In genomic region chr4:175051974-175052373, GRCh38 we compare ENCODE assay signal across 6 cellular contexts.
"Had no signal": no experiment of that assay in that cellular context is flagged by ENCODE, and none has a peak within 500 bp of the region (broad histone marks: within the 10 kb centered on the region; RNA-seq: fewer than 3 reads in every experiment).

No MANE protein-coding gene starts in this region.

- DNase-seq: H9, HCEC 1CT had no signal

- H3K4me2 ChIP-seq: GM23338 had no signal

- H3K4me1 Mint-ChIP-seq: GM23338, IgD-negative memory B cell had no signal

- H3K36me3 Mint-ChIP-seq: IgD-negative memory B cell had no signal

- H3K27ac ChIP-seq: HL-60 had no signal

- H3K27me3 Mint-ChIP-seq: IgD-negative memory B cell had no signal

- H2AFZ ChIP-seq: GM23338 had no signal

- H3K27ac Mint-ChIP-seq: GM23338, H9, IgD-negative memory B cell had no signal

- H3K9me3 Mint-ChIP-seq: H9 had no signal

- H3K4me3 ChIP-seq: GM23338 had no signal

- ATAC-seq: GM23338, HepG2 had no signal

- H3K4me3 Mint-ChIP-seq: GM23338, H9, IgD-negative memory B cell had no signal
